ENCODE assay signal across 8 cellular contexts in genomic region chr6:16081337-16081736, GRCh38.
"Had no signal": no experiment of that assay in that cellular context is flagged by ENCODE, and none has a peak within 500 bp of the region (broad histone marks: within the 10 kb centered on the region; RNA-seq: fewer than 3 reads in every experiment).

No MANE protein-coding gene starts in this region.

- H3K4me3 ChIP-seq: GM23338 had no signal

- ATAC-seq: GM23338, HepG2 had no signal

- H3K27ac ChIP-seq: HL-60 had no signal

- FAIRE-seq: H1, H54, HepG2 had no signal

- DNase-seq: H9, HCEC 1CT, KBM-7 had no signal
